ENCODE assay signal across 8 cellular contexts in genomic region chr6:6810727-6811126, GRCh38.
DNase-seq lines count a peak whose midpoint lies in the region; ATAC-seq and TF ChIP-seq lines count a peak whose summit lies in the region.

No MANE protein-coding gene starts in this region.

- H3K4me1 Mint-ChIP-seq in WTC11, result peaks cover 30% of the 10 kb centered on the region

- POLR2A ChIA-PET in WTC11 (lab: Charles Lee), result no interaction called here

- no peaks in the 10 kb centered on the region for H3K36me3 ChIP-seq in left lung

- CTCF ChIA-PET in WTC11 (lab: Charles Lee), result interaction anchor here (2.1 kb wide), 1 partner anchor 52 kb away, joined by 7 read pairs; no protein-coding TSS in a partner anchor

- no peak for TF ChIP-seq CTCF in AG10803 (conservative IDR thresholded peaks at IDR 0.05; ENCODE audit: low read length)
- TF ChIP-seq CTCF in WTC11 (IDR thresholded peaks at IDR 0.05), result no peak
- TF ChIP-seq CTCF in left lung (IDR thresholded peaks at IDR 0.05), result no peak

- H3K4me3 Mint-ChIP-seq in WTC11, result no peak overlapping the region

- H3K36me3 Mint-ChIP-seq in WTC11, result no peaks in the 10 kb centered on the region

- H3K4me1 ChIP-seq in left lung, result peaks cover 9 to 37% of the 10 kb centered on the region in 2 donors

- intact Hi-C loops in left lung (cut with DNase I), result no loop called here

- peak overlapping the region; percentile 86; the same call in 1 of the 2 replicates for H3K27ac Mint-ChIP-seq in WTC11

- peak overlapping the region; percentile 44 for H3K4me3 ChIP-seq in AG10803 (ENCODE audit: low read length)
- H3K4me3 ChIP-seq in left lung, result peak overlapping the region; percentile 20 to 37

- H3K9me3 ChIP-seq in left lung, result no peaks in the 10 kb centered on the region

- TF ChIP-seq POLR2A in erythroblast (IDR thresholded peaks at IDR 0.05; ENCODE audit: low read length), result no peak

- no peaks in the 10 kb centered on the region for H3K27me3 ChIP-seq in left lung

- peak; percentile 62 for ATAC-seq in GM19463 (IDR thresholded peaks at IDR 0.05; ENCODE audit: unreplicated experiment)
- ATAC-seq in WTC11, result no peak
- no peak for ATAC-seq in left lung
- ATAC-seq in GM21367 (IDR thresholded peaks at IDR 0.05; ENCODE audit: unreplicated experiment), result no peak

- no peaks in the 10 kb centered on the region for H3K9me3 Mint-ChIP-seq in WTC11

- no peak for DNase-seq in AG10803 (ENCODE audit: low read depth)
- no peak for DNase-seq in WTC11 (ENCODE audit: low spot score)
- no peak for DNase-seq in left lung
- no peak for DNase-seq in COR-L47 (lab: John Stamatoyannopoulos, UW)
- no peak for DNase-seq in erythroblast (lab: John Stamatoyannopoulos, UW)
- no peak for DNase-seq in NCI-H146 (lab: John Stamatoyannopoulos, UW)

- H3K27ac ChIP-seq in left lung, result peak overlapping the region; percentile 36 to 74

- H3K27me3 Mint-ChIP-seq in WTC11 (ENCODE audit: low read depth), result no peaks in the 10 kb centered on the region

TF ChIP-seq in WTC11, 78 proteins besides CTCF, POLR2A, EP300 and RAD21:
- TF ChIP-seq ZNF232 (CRISPR knock-in tag; IDR thresholded peaks at IDR 0.05) (no peak), TEAD1 (CRISPR knock-in tag; IDR thresholded peaks at IDR 0.05) (no peak)
